ENCODE assay signal across 18 cellular contexts in genomic region chr18:35782926-35783325, GRCh38.
"Had no signal": no experiment of that assay in that cellular context is flagged by ENCODE, and none has a peak within 500 bp of the region (broad histone marks: within the 10 kb centered on the region; RNA-seq: fewer than 3 reads in every experiment).

No MANE protein-coding gene starts in this region.

- H3K4me3 Mint-ChIP-seq: naive thymus-derived CD4-positive, alpha-beta T cell had no signal

- H3K36me3 Mint-ChIP-seq: naive thymus-derived CD4-positive, alpha-beta T cell had no signal

- H3K27ac Mint-ChIP-seq: naive thymus-derived CD4-positive, alpha-beta T cell had no signal

- H3K4me3 ChIP-seq: dorsolateral prefrontal cortex, esophagus squamous epithelium, hepatocyte, psoas muscle, right lobe of liver had no signal

- ATAC-seq: naive thymus-derived CD4-positive, alpha-beta T cell; psoas muscle; right lobe of liver had no signal

- DNase-seq: cortex of kidney; dorsolateral prefrontal cortex; effector CD8-positive, alpha-beta T cell; esophagus squamous epithelium; foreskin melanocyte; head of caudate nucleus; kidney glomerular epithelial cell; naive thymus-derived CD4-positive, alpha-beta T cell; psoas muscle; retina; right lobe of liver; stimulated activated CD4-positive, alpha-beta T cell treated with anti-CD3 and anti-CD28 coated beads, Interleukin-15, amount 100 ng/mL, for 24 hours; stimulated activated CD4-positive, alpha-beta T cell treated with anti-CD3 and anti-CD28 coated beads, Interleukin-1b, Interleukin-23, amount 100 ng/mL, for 48 hours; stimulated activated CD4-positive, alpha-beta T cell treated with anti-CD3 and anti-CD28 coated beads, Interleukin-4, amount 100 ng/mL, for 24 hours; stimulated activated naive CD4-positive, alpha-beta T cell; trophoblast cell had no signal

- H3K27me3 ChIP-seq: esophagus squamous epithelium, hepatocyte, right lobe of liver had no signal

- H3K4me1 Mint-ChIP-seq: naive thymus-derived CD4-positive, alpha-beta T cell had no signal

- H3K27ac ChIP-seq: dorsolateral prefrontal cortex, esophagus squamous epithelium, hepatocyte, neutrophil, psoas muscle, right lobe of liver had no signal

- H3K9me3 Mint-ChIP-seq: naive thymus-derived CD4-positive, alpha-beta T cell had no signal

- H3K4me1 ChIP-seq: esophagus squamous epithelium, psoas muscle, right lobe of liver had no signal
